In the genomic region with DNA sequence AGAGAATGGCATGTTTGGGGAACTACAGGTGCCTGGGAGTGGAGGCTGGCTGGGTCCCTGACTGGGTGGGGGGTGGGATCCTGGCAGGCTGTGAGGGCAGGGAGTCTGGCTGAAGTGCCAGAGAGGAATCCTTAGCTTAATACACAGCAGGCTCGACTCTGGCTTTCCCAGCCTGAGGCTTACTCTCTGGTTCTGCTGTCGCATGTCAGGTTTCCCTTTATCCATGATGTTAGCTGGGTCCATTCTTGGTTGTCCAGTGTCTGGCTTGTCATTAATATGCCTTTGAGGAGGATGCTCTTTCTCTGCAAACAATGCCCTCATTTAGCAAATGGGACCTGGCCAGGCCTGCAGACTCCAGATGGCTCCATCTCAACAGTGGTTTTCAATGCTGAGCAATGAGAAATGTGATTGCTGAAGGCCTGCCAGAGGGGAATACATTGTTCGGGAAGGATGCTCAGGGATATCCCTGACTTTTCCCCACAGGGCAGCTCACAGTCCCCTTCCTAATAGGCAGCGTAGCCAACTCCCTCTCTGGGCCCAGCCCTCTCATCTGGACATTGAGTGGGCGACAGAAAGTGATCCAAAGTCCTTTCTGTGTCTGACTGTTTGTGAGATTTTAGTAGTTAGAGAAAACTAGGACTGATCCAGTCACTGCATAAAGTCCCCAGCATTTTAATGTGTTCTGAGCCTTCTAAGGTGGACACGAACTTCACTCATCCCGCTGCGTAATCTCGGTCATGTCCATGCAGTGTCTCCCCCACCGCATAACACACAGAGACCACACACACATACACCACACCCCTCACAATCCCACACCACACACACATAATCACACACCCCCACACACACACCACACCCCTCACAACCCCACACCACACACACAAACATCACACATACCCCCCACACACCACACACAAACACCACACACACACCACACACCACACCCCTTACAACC, we compare ENCODE assay signal across 16 cellular contexts.
DNase-seq lines count a peak whose midpoint lies in the region; ATAC-seq and TF ChIP-seq lines count a peak whose summit lies in the region.
"Had no signal": no experiment of that assay in that cellular context is flagged by ENCODE, and none has a peak within 500 bp of the region (broad histone marks: within the 10 kb centered on the region; RNA-seq: fewer than 3 reads in every experiment).

No MANE protein-coding gene starts in this region.

- TF ChIP-seq CTCF in dorsolateral prefrontal cortex (IDR thresholded peaks at IDR 0.05 in 54 of 56, conservative IDR thresholded peaks at IDR 0.05 in 2 of 56; ENCODE audit: low read depth in 1 of 56, partially characterized antibody in 56 of 56): peak in 12 of 56 donors; percentile 14 to 34 (median 21)

- H3K36me3 Mint-ChIP-seq in natural killer cell treated with Interleukin-12 subunit alpha and Interleukin-12 subunit beta and Interleukin-15 and Interleukin-18, amount 100 ng/mL, for 72 hours: peaks cover 14% of the 10 kb centered on the region

- H3K27me3 ChIP-seq in dorsolateral prefrontal cortex: no peaks in the 10 kb centered on the region
- H3K27me3 ChIP-seq: testis had no signal

- ATAC-seq in natural killer cell treated with Interleukin-12 subunit alpha and Interleukin-12 subunit beta and Interleukin-15 and Interleukin-18, amount 100 ng/mL, for 72 hours: peak; percentile 32 to 53
- no peak for ATAC-seq in GM19463 (IDR thresholded peaks at IDR 0.05; ENCODE audit: unreplicated experiment)
- no peak for ATAC-seq in GM18873 (IDR thresholded peaks at IDR 0.05; ENCODE audit: low FRiP score, unreplicated experiment)
- ATAC-seq in GM21528 (IDR thresholded peaks at IDR 0.05; ENCODE audit: low FRiP score, unreplicated experiment): no peak
- ATAC-seq: esophagus mucosa had no signal

- peak overlapping the region in 54 of 59 donors; percentile 2 to 87 (median 68) for H3K27ac ChIP-seq in dorsolateral prefrontal cortex
- H3K27ac ChIP-seq: C4-2B, skin epidermis, testis had no signal

- peak; percentile 40 for DNase-seq in ELF-1 (ENCODE audit: low read depth, low spot score)
- peak; percentile 14 for DNase-seq in NCI-H2171 (lab: John Stamatoyannopoulos, UW)
- DNase-seq in dorsolateral prefrontal cortex: peak; percentile 25 to 77 (median 56)
- DNase-seq in natural killer cell treated with Interleukin-12 subunit alpha and Interleukin-12 subunit beta and Interleukin-15 and Interleukin-18, amount 100 ng/mL, for 72 hours (ENCODE audit: low spot score): peak; percentile 63
- no peak for DNase-seq in HPDE6-E6E7 (ENCODE audit: extremely low spot score)
- DNase-seq: GF-D8, HFFc6, NCI-H1436, SW 1271, testis had no signal

- intact Hi-C loops in dorsolateral prefrontal cortex (cut with DNase I): no loop called here

- peaks cover 5% of the 10 kb centered on the region for H3K9me3 Mint-ChIP-seq in natural killer cell treated with Interleukin-12 subunit alpha and Interleukin-12 subunit beta and Interleukin-15 and Interleukin-18, amount 100 ng/mL, for 72 hours
- H3K9me3 Mint-ChIP-seq: HFFc6 had no signal

- peak overlapping the region; percentile 84 to 85 for H3K27ac Mint-ChIP-seq in natural killer cell treated with Interleukin-12 subunit alpha and Interleukin-12 subunit beta and Interleukin-15 and Interleukin-18, amount 100 ng/mL, for 72 hours
- H3K27ac Mint-ChIP-seq: HFFc6 had no signal

- H3K4me3 ChIP-seq in dorsolateral prefrontal cortex: peak overlapping the region in 1 of 59 donors; percentile 42
- H3K4me3 ChIP-seq: skin epidermis, testis had no signal

- peak overlapping the region; percentile 31 for H3K4me3 Mint-ChIP-seq in natural killer cell treated with Interleukin-12 subunit alpha and Interleukin-12 subunit beta and Interleukin-15 and Interleukin-18, amount 100 ng/mL, for 72 hours
- H3K4me3 Mint-ChIP-seq: HFFc6 had no signal

- no peaks in the 10 kb centered on the region for H3K27me3 Mint-ChIP-seq in natural killer cell treated with Interleukin-12 subunit alpha and Interleukin-12 subunit beta and Interleukin-15 and Interleukin-18, amount 100 ng/mL, for 72 hours

- peaks cover 51 to 67% of the 10 kb centered on the region in 2 donors for H3K4me1 Mint-ChIP-seq in natural killer cell treated with Interleukin-12 subunit alpha and Interleukin-12 subunit beta and Interleukin-15 and Interleukin-18, amount 100 ng/mL, for 72 hours (ENCODE audit: low read depth in 2 of 2)

Comparison
In these comparisons a context has a peak if more than half of its experiments do, and no peak if none do; other contexts are left out.
1. ATAC-seq: peak in natural killer cell treated with Interleukin-12 subunit alpha and Interleukin-12 subunit beta and Interleukin-15 and Interleukin-18, amount 100 ng/mL, for 72 hours (2 of 2); none in GM19463 (single experiment), GM18873 (single experiment) and GM21528 (single experiment).